Comparison of ENCODE assay signal across 1 cellular context in genomic region chr15:32651229-32651837, GRCh38.
TF ChIP-seq lines count a peak whose summit lies in the region.

No MANE protein-coding gene starts in this region.

TF ChIP-seq in IMR-90, 13 proteins besides CTCF, POLR2A, EP300 and RAD21:
- TF ChIP-seq CHD1 (IDR thresholded peaks at IDR 0.05; ENCODE audit: low read depth, low read length), result no peak
- TF ChIP-seq SMC3 (IDR thresholded peaks at IDR 0.05; ENCODE audit: low read depth, low read length), result peak; percentile 83
